1 cellular context compared by ENCODE assay signal in the genomic region with DNA sequence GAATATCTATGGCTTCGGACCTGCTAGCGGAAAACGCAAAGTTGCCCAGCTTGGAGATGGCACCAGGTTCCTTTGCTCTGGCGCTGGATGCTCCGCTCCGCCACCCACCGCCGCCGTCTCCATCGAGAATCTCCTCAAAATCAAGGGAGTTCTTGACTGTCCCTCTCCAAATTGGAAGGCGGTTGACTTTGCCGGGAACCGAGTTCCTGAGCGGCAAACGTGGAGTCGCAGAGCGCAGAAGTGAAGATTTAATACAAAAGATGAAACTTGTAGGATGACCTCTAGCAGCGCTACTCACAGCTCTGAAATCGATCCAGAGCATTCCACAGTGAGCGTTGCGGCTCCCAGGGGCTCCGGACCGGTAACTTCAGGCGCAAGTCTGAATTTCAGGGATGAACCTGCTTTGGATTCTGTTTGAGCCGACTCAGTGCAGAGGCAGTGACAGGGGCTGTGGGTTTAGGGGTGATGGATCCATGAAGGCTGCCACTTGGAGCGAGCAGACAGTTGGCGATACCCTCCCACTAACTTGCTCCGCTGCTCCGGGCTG.
TF ChIP-seq lines count a peak whose summit lies in the region.

No MANE protein-coding gene starts in this region.

TF ChIP-seq in GM23338, 12 proteins besides CTCF, POLR2A, EP300 and RAD21 (continued from another document):
- TF ChIP-seq, protein P1, sequence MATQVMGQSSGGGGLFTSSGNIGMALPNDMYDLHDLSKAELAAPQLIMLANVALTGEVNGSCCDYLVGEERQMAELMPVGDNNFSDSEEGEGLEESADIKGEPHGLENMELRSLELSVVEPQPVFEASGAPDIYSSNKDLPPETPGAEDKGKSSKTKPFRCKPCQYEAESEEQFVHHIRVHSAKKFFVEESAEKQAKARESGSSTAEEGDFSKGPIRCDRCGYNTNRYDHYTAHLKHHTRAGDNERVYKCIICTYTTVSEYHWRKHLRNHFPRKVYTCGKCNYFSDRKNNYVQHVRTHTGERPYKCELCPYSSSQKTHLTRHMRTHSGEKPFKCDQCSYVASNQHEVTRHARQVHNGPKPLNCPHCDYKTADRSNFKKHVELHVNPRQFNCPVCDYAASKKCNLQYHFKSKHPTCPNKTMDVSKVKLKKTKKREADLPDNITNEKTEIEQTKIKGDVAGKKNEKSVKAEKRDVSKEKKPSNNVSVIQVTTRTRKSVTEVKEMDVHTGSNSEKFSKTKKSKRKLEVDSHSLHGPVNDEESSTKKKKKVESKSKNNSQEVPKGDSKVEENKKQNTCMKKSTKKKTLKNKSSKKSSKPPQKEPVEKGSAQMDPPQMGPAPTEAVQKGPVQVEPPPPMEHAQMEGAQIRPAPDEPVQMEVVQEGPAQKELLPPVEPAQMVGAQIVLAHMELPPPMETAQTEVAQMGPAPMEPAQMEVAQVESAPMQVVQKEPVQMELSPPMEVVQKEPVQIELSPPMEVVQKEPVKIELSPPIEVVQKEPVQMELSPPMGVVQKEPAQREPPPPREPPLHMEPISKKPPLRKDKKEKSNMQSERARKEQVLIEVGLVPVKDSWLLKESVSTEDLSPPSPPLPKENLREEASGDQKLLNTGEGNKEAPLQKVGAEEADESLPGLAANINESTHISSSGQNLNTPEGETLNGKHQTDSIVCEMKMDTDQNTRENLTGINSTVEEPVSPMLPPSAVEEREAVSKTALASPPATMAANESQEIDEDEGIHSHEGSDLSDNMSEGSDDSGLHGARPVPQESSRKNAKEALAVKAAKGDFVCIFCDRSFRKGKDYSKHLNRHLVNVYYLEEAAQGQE (IDR thresholded peaks at IDR 0.05; ENCODE audit: unreplicated experiment) = no peak
- TF ChIP-seq, protein P2, sequence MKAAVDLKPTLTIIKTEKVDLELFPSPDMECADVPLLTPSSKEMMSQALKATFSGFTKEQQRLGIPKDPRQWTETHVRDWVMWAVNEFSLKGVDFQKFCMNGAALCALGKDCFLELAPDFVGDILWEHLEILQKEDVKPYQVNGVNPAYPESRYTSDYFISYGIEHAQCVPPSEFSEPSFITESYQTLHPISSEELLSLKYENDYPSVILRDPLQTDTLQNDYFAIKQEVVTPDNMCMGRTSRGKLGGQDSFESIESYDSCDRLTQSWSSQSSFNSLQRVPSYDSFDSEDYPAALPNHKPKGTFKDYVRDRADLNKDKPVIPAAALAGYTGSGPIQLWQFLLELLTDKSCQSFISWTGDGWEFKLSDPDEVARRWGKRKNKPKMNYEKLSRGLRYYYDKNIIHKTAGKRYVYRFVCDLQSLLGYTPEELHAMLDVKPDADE (IDR thresholded peaks at IDR 0.05) = no peak
- TF ChIP-seq JUNB (IDR thresholded peaks at IDR 0.05; ENCODE audit: unreplicated experiment) (no peak), ZNF114 (CRISPR knock-in tag; IDR thresholded peaks at IDR 0.05) (no peak), STAT1 (IDR thresholded peaks at IDR 0.05; ENCODE audit: unreplicated experiment) (no peak), EZH2 (IDR thresholded peaks at IDR 0.05; ENCODE audit: low read depth, unreplicated experiment) (no peak), ZNF331 (CRISPR knock-in tag; IDR thresholded peaks at IDR 0.05; ENCODE audit: low read depth) (no peak), CREB1 (CRISPR knock-in tag; IDR thresholded peaks at IDR 0.05; ENCODE audit: low read depth) (no peak), EZH2phosphoT487 (IDR thresholded peaks at IDR 0.05; ENCODE audit: unreplicated experiment) (no peak), NANOG (IDR thresholded peaks at IDR 0.05; ENCODE audit: borderline replicate concordance) (no peak), ZNF462 (CRISPR knock-in tag; IDR thresholded peaks at IDR 0.05) (no peak)
TF ChIP-seq in GM23338: peak in this region for 0.
